In genomic region chr4:56434599-56435000, GRCh38 we compare ENCODE assay signal across 8 cellular contexts. TPM values are rescaled to one million over a fixed set of nuclear protein-coding genes. Genes with fewer than 3 reads are reported as not detected.
A peak's percentile ranks its signal among the peaks of the same experiment; 100 is the strongest.
DNase-seq lines count a peak whose midpoint lies in the region; ATAC-seq and TF ChIP-seq lines count a peak whose summit lies in the region.

No MANE protein-coding gene starts in this region.

- ATAC-seq in central memory CD8-positive, alpha-beta T cell (replicated peaks; ENCODE audit: extremely low read depth, poor library complexity, severe bottlenecking): no peak
- ATAC-seq in GM21786 (IDR thresholded peaks at IDR 0.05; ENCODE audit: unreplicated experiment): no peak
- ATAC-seq in GM18909 (IDR thresholded peaks at IDR 0.05; ENCODE audit: poor library complexity, unreplicated experiment): no peak

- H3K9me3 Mint-ChIP-seq in central memory CD8-positive, alpha-beta T cell: no peaks in the 10 kb centered on the region
- no peaks in the 10 kb centered on the region for H3K9me3 Mint-ChIP-seq in mesothelial cell of epicardium

- no peaks in the 10 kb centered on the region for H3K27me3 Mint-ChIP-seq in central memory CD8-positive, alpha-beta T cell
- H3K27me3 Mint-ChIP-seq in mesothelial cell of epicardium (ENCODE audit: low read depth): no peaks in the 10 kb centered on the region

- DNase-seq in stimulated activated CD4-positive, alpha-beta T cell treated with anti-CD3 and anti-CD28 coated beads, Interleukin-12 subunit alpha, Interleukin-12 subunit beta, amount 100 ng/mL, for 48 hours (ENCODE audit: low read depth in 2 of 3, low spot score in 1 of 3): peak in 2 of 3 donors; percentile 20 to 37
- DNase-seq in stimulated activated CD4-positive, alpha-beta T cell treated with anti-CD3 and anti-CD28 coated beads, Interleukin-2, amount 100 ng/mL, for 24 hours: no peak
- DNase-seq in NCI-H774 (lab: John Stamatoyannopoulos, UW) (peak; percentile 59), mesothelial cell of epicardium (ENCODE audit: low spot score in 2 of 2, unreplicated experiment in 2 of 2) (no peak), GM19238 (ENCODE audit: insufficient read length, low spot score) (no peak)
- DNase-seq in central memory CD8-positive, alpha-beta T cell (ENCODE audit: low spot score in 2 of 2): no peak

- peaks cover 33% of the 10 kb centered on the region for H3K4me1 Mint-ChIP-seq in central memory CD8-positive, alpha-beta T cell
- peaks cover 32% of the 10 kb centered on the region for H3K4me1 Mint-ChIP-seq in mesothelial cell of epicardium

- peak overlapping the region; percentile 86 for H3K4me3 Mint-ChIP-seq in central memory CD8-positive, alpha-beta T cell
- H3K4me3 Mint-ChIP-seq in mesothelial cell of epicardium: peak overlapping the region; percentile 93

- H3K36me3 Mint-ChIP-seq in central memory CD8-positive, alpha-beta T cell (ENCODE audit: insufficient read depth): peaks cover 22% of the 10 kb centered on the region
- H3K36me3 Mint-ChIP-seq in mesothelial cell of epicardium: no peaks in the 10 kb centered on the region

- H3K27ac Mint-ChIP-seq in central memory CD8-positive, alpha-beta T cell (ENCODE audit: low read depth): no peak overlapping the region
- H3K27ac Mint-ChIP-seq in mesothelial cell of epicardium: peak overlapping the region; percentile 94

- no peak for TF ChIP-seq CTCF in mesothelial cell of epicardium (IDR thresholded peaks at IDR 0.05; ENCODE audit: unreplicated experiment)

RNA-seq across cellular contexts. Expression of gene PPAT, which starts 0.8 kb away (rescaled TPM):
- 25.4 to 30.9 TPM (median 26.0 TPM) in 3 replicates for total RNA-seq in mesothelial cell of epicardium

RNA-seq across cellular contexts. Expression of gene PAICS, which starts 1.5 kb away (rescaled TPM):
- total RNA-seq in mesothelial cell of epicardium: 110 to 121 TPM (median 113 TPM) in 3 replicates

RNA-seq across cellular contexts. Expression of gene SRP72, which starts 32.8 kb away (rescaled TPM):
- 114 to 121 TPM (median 116 TPM) in 3 replicates for total RNA-seq in mesothelial cell of epicardium

RNA-seq across cellular contexts. Expression of gene AASDH, which starts 47.3 kb away (rescaled TPM):
- total RNA-seq in mesothelial cell of epicardium: 18.0 to 26.1 TPM (median 21.9 TPM) in 3 replicates

Comparison
In these comparisons a context has a peak if more than half of its experiments do, and no peak if none do; other contexts are left out.
1. DNase-seq: peak in stimulated activated CD4-positive, alpha-beta T cell treated with anti-CD3 and anti-CD28 coated beads, Interleukin-12 subunit alpha, Interleukin-12 subunit beta, amount 100 ng/mL, for 48 hours (2 of 3) and NCI-H774 (single experiment); none in stimulated activated CD4-positive, alpha-beta T cell treated with anti-CD3 and anti-CD28 coated beads, Interleukin-2, amount 100 ng/mL, for 24 hours (0 of 2), central memory CD8-positive, alpha-beta T cell (0 of 2), mesothelial cell of epicardium (0 of 2) and GM19238 (single experiment).